Comparison of ENCODE assay signal across 8 cellular contexts in genomic region chr9:133125706-133126696, GRCh38. TPM values are rescaled to one million over a fixed set of nuclear protein-coding genes. Genes with fewer than 3 reads are reported as not detected.
DNase-seq lines count a peak whose midpoint lies in the region; ATAC-seq and TF ChIP-seq lines count a peak whose summit lies in the region.

No MANE protein-coding gene starts in this region.

- H3K4me1 ChIP-seq in lower lobe of right lung (peaks cover 65% of the 10 kb centered on the region), upper lobe of right lung (peaks cover 49% of the 10 kb centered on the region)

- H3K36me3 Mint-ChIP-seq in activated naive CD8-positive, alpha-beta T cell treated with anti-CD3 and anti-CD28 coated beads, Interleukin-2, amount 50 U/mL, for 24 hours (ENCODE audit: low read depth), result peaks cover 4% of the 10 kb centered on the region

- H3K27me3 ChIP-seq in lower lobe of right lung (ENCODE audit: low read depth), result no peaks in the 10 kb centered on the region
- no peaks in the 10 kb centered on the region for H3K27me3 ChIP-seq in upper lobe of right lung

- no peaks in the 10 kb centered on the region for H3K27me3 Mint-ChIP-seq in activated naive CD8-positive, alpha-beta T cell treated with anti-CD3 and anti-CD28 coated beads, Interleukin-2, amount 50 U/mL, for 24 hours

- H3K9me3 ChIP-seq in lower lobe of right lung (no peaks in the 10 kb centered on the region), upper lobe of right lung (no peaks in the 10 kb centered on the region)

- peak overlapping the region; percentile 60 for H3K27ac Mint-ChIP-seq in activated naive CD8-positive, alpha-beta T cell treated with anti-CD3 and anti-CD28 coated beads, Interleukin-2, amount 50 U/mL, for 24 hours

- no peak for TF ChIP-seq CTCF in lower lobe of right lung (IDR thresholded peaks at IDR 0.05)
- TF ChIP-seq CTCF in upper lobe of right lung (IDR thresholded peaks at IDR 0.05), result no peak

- DNase-seq in AG20443 (ENCODE audit: low spot score), result peak; percentile 76
- no peak for DNase-seq in activated naive CD8-positive, alpha-beta T cell treated with anti-CD3 and anti-CD28 coated beads, Interleukin-2, amount 50 U/mL, for 24 hours
- peak; percentile 68 for DNase-seq in lower lobe of right lung
- DNase-seq in upper lobe of right lung, result peak; percentile 75
- no peak for DNase-seq in HuH-7 (ENCODE audit: low spot score)
- no peak for DNase-seq in iPS-NIHi11 (ENCODE audit: low spot score)

- H3K36me3 ChIP-seq in lower lobe of right lung (no peaks in the 10 kb centered on the region), upper lobe of right lung (no peaks in the 10 kb centered on the region)

- peak overlapping the region; percentile 35 for H3K4me3 ChIP-seq in lower lobe of right lung
- peak overlapping the region; percentile 41 for H3K4me3 ChIP-seq in upper lobe of right lung

- peak overlapping the region; percentile 56 for H3K4me3 Mint-ChIP-seq in activated naive CD8-positive, alpha-beta T cell treated with anti-CD3 and anti-CD28 coated beads, Interleukin-2, amount 50 U/mL, for 24 hours

- H3K9me3 Mint-ChIP-seq in activated naive CD8-positive, alpha-beta T cell treated with anti-CD3 and anti-CD28 coated beads, Interleukin-2, amount 50 U/mL, for 24 hours, result no peaks in the 10 kb centered on the region

- H3K4me1 Mint-ChIP-seq in activated naive CD8-positive, alpha-beta T cell treated with anti-CD3 and anti-CD28 coated beads, Interleukin-2, amount 50 U/mL, for 24 hours, result peaks cover 75% of the 10 kb centered on the region

- intact Hi-C loops in lower lobe of right lung (cut with DNase I) (no loop called here), upper lobe of right lung (cut with DNase I) (no loop called here)

- peak overlapping the region; percentile 77 for H3K27ac ChIP-seq in lower lobe of right lung
- peak overlapping the region; percentile 83 for H3K27ac ChIP-seq in upper lobe of right lung

- ATAC-seq in GM21723 (IDR thresholded peaks at IDR 0.05; ENCODE audit: unreplicated experiment) (peak; percentile 37), lower lobe of right lung (peak in 1 of 2 donors; percentile 2), upper lobe of right lung (peak; percentile 1), GM18868 (IDR thresholded peaks at IDR 0.05; ENCODE audit: unreplicated experiment) (no peak)
- peak; percentile 16 for ATAC-seq in activated naive CD8-positive, alpha-beta T cell treated with anti-CD3 and anti-CD28 coated beads, Interleukin-2, amount 50 U/mL, for 24 hours

RNA-seq across cellular contexts. Expression of gene RALGDS, which starts 5.0 kb away (rescaled TPM):
- 71.1 TPM for total RNA-seq in lower lobe of right lung
- 66.3 TPM for total RNA-seq in upper lobe of right lung

RNA-seq across cellular contexts. Expression of gene GBGT1, which starts 37.7 kb away (rescaled TPM):
- total RNA-seq in lower lobe of right lung (38.5 TPM), upper lobe of right lung (27.4 TPM)

Comparison
In these comparisons a context has a peak if more than half of its experiments do, and no peak if none do; other contexts are left out.
1. DNase-seq: peak in AG20443 (single experiment), lower lobe of right lung (single experiment) and upper lobe of right lung (single experiment); none in activated naive CD8-positive, alpha-beta T cell treated with anti-CD3 and anti-CD28 coated beads, Interleukin-2, amount 50 U/mL, for 24 hours (single experiment), HuH-7 (single experiment) and iPS-NIHi11 (single experiment).